ENCODE assay signal across 20 cellular contexts in the genomic region with DNA sequence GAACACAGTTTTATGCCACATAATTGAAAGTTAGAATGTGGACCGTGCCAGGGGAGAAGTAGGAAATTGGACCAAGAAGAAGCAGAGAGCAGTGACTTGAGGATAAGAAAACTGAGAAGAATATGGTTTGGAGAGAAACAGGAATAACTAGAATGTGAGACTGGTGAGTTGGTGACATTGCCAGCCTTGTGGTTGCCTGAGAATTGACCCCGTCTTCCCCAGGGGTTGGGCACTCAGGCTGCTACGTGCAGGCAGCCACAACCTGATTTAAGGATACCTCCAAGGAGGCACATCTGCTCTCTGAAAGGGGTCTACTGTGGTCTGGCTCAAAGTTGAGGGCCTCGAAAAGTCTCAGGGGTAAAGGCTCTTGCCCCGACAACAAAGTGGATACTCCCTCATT.
DNase-seq lines count a peak whose midpoint lies in the region; ATAC-seq, FAIRE-seq and TF ChIP-seq lines count a peak whose summit lies in the region.
"Had no signal": no experiment of that assay in that cellular context is flagged by ENCODE, and none has a peak within 500 bp of the region (broad histone marks: within the 10 kb centered on the region; RNA-seq: fewer than 3 reads in every experiment).

No MANE protein-coding gene starts in this region.

- no peak overlapping the region for H2BK15ac ChIP-seq in mesenchymal stem cell (ENCODE audit: low read depth, poor library complexity, severe bottlenecking)

- H3K4me1 ChIP-seq in K562 (replicated peaks in 1 of 2; ENCODE audit: control insufficient read depth in 2 of 2, insufficient read depth in 2 of 2, low read length in 2 of 2): no peaks in the 10 kb centered on the region
- H3K4me1 ChIP-seq in mesenchymal stem cell (ENCODE audit: control insufficient read depth, insufficient read depth, low read depth, low read length): peaks cover 3% of the 10 kb centered on the region
- peaks cover 0 to 15% of the 10 kb centered on the region in 2 donors for H3K4me1 ChIP-seq in thoracic aorta (ENCODE audit: control insufficient read depth in 1 of 2, low read depth in 2 of 2)
- H3K4me1 ChIP-seq in SJCRH30: 0 out of 2 replicates have a peak, but pooled peaks cover 3% of the 10 kb centered on the region

- no peak for TF ChIP-seq EP300 in K562 (IDR thresholded peaks at IDR 0.05; ENCODE audit: low read length)

- FAIRE-seq in K562 (lab: Jason Lieb, UNC): peak; percentile 37

- H3K36me3 ChIP-seq in K562 (ENCODE audit: control insufficient read depth, insufficient read depth, low read length): peaks cover 8% of the 10 kb centered on the region; the same call in 1 of the 3 replicates
- H3K36me3 ChIP-seq in mesenchymal stem cell (ENCODE audit: control insufficient read depth in 1 of 2, insufficient read depth in 2 of 2, low read depth in 1 of 2, low read length in 2 of 2): peaks cover 3 to 30% of the 10 kb centered on the region in 2 experiments
- H3K36me3 ChIP-seq in thoracic aorta: peaks cover 1% of the 10 kb centered on the region
- H3K36me3 ChIP-seq in SJCRH30: peaks cover 13% of the 10 kb centered on the region; the same call in 1 of the 2 replicates

- H3K9me3 ChIP-seq in K562 (replicated peaks; ENCODE audit: control insufficient read depth, insufficient read depth, low read depth, low read length): peaks cover 5% of the 10 kb centered on the region
- H3K9me3 ChIP-seq in mesenchymal stem cell (ENCODE audit: control insufficient read depth, low read length): peaks cover 33% of the 10 kb centered on the region
- H3K9me3 ChIP-seq in thoracic aorta: peaks cover 10% of the 10 kb centered on the region
- H3K9me3 ChIP-seq in SJCRH30 (replicated peaks): peaks cover 19% of the 10 kb centered on the region

- H2BK120ac ChIP-seq in mesenchymal stem cell (ENCODE audit: low read depth, low read length): peak overlapping the region; percentile 69

- H3K4me3 ChIP-seq in K562: no peak overlapping the region
- no peak overlapping the region for H3K4me3 ChIP-seq in mesenchymal stem cell (ENCODE audit: insufficient read depth in 1 of 2, low read depth in 1 of 2, low read length in 2 of 2)
- no peak overlapping the region for H3K4me3 ChIP-seq in thoracic aorta
- no peak overlapping the region for H3K4me3 ChIP-seq in SJCRH30
- H3K4me3 ChIP-seq: heart right ventricle, spleen had no signal

- no peaks in the 10 kb centered on the region for H3K9me1 ChIP-seq in K562 (ENCODE audit: control insufficient read depth, insufficient read depth, low read length)

- H3K27me3 Mint-ChIP-seq in HFFc6 (ENCODE audit: insufficient read depth): no peaks in the 10 kb centered on the region; the same call in 1 of the 2 replicates
- H3K27me3 Mint-ChIP-seq: activated CD8-positive, alpha-beta memory T cell treated with anti-CD3 and anti-CD28 coated beads, Interleukin-2, amount 10 ng/mL, durations not matched to agents 7 days and 5 days; activated naive CD8-positive, alpha-beta T cell treated with anti-CD3 and anti-CD28 coated beads, Interleukin-2, amount 10 ng/mL, durations not matched to agents 7 days and 5 days; activated T-helper 17 cell treated with anti-CD3 and anti-CD28 coated beads, Interleukin-2, amount 50 U/mL, for 72 hours; natural killer cell treated with Interleukin-12 subunit alpha and Interleukin-12 subunit beta and Interleukin-15 and Interleukin-18, amount 100 ng/mL, for 72 hours; T-cell had no signal

- H3K9ac ChIP-seq in K562 (ENCODE audit: insufficient read depth in 1 of 2, low read depth in 2 of 2, low read length in 2 of 2) (no peak overlapping the region), mesenchymal stem cell (ENCODE audit: low read length) (no peak overlapping the region)

- POLR2A ChIA-PET in K562 (lab: Yijun Ruan, JAX): no interaction called here

- peaks cover 48% of the 10 kb centered on the region for H3K36me3 Mint-ChIP-seq in HFFc6 (ENCODE audit: low read depth)

- H3K9me3 Mint-ChIP-seq in HFFc6: peaks cover 16% of the 10 kb centered on the region
- H3K9me3 Mint-ChIP-seq: activated naive CD8-positive, alpha-beta T cell treated with anti-CD3 and anti-CD28 coated beads, Interleukin-2, amount 10 ng/mL, durations not matched to agents 7 days and 5 days; natural killer cell treated with Interleukin-12 subunit alpha and Interleukin-12 subunit beta and Interleukin-15 and Interleukin-18, amount 100 ng/mL, for 72 hours had no signal

- H4K20me1 ChIP-seq in K562 (replicated peaks; ENCODE audit: control insufficient read depth, insufficient read depth, low read length): no peaks in the 10 kb centered on the region

- no peak overlapping the region for H2BK5ac ChIP-seq in mesenchymal stem cell (ENCODE audit: low read depth, low read length, poor library complexity, severe bottlenecking)

- H3K4ac ChIP-seq in mesenchymal stem cell (ENCODE audit: low read depth in 1 of 2, low read length in 2 of 2): peak overlapping the region in 1 of 2 experiments; percentile 35

- H4K91ac ChIP-seq in mesenchymal stem cell (ENCODE audit: low read length): peak overlapping the region; percentile 81

- in situ Hi-C loops in K562 (cut with MboI): no loop called here

- DNase-seq in HFFc6: no peak
- no peak for DNase-seq in K562 (ENCODE audit: extremely low read depth in 1 of 4, low spot score in 3 of 4)
- no peak for DNase-seq in mesenchymal stem cell
- no peak for DNase-seq in thoracic aorta (ENCODE audit: low spot score)
- DNase-seq in SJCRH30: no peak
- DNase-seq: activated CD4-positive, alpha-beta T cell treated with anti-CD3 and anti-CD28 coated beads for 4 hours; activated CD8-positive, alpha-beta memory T cell treated with anti-CD3 and anti-CD28 coated beads, Interleukin-2, amount 10 ng/mL, durations not matched to agents 7 days and 5 days; activated naive CD8-positive, alpha-beta T cell treated with anti-CD3 and anti-CD28 coated beads, Interleukin-2, amount 10 ng/mL, durations not matched to agents 7 days and 5 days; DMS79 treated with DMSO at 0.1 percent for 48 hours; heart right ventricle; Karpas-422; NCI-H1105; NCI-H510A; spleen; stimulated activated CD4-positive, alpha-beta T cell treated with anti-CD3 and anti-CD28 coated beads, Interleukin-4, amount 100 ng/mL, for 4 hours; T-cell had no signal

- no peak overlapping the region for H2AFZ ChIP-seq in K562 (ENCODE audit: low read depth, low read length)
- no peak overlapping the region for H2AFZ ChIP-seq in mesenchymal stem cell (ENCODE audit: low read depth, low read length)

- H3K18ac ChIP-seq in mesenchymal stem cell (ENCODE audit: low read depth in 1 of 2, low read length in 2 of 2): peak overlapping the region; percentile 61 to 72

- no peak for TF ChIP-seq RAD21 in K562 (CRISPR knock-in tag; conservative IDR thresholded peaks at IDR 0.05 in 1 of 2, IDR thresholded peaks at IDR 0.05 in 1 of 2)

- H3K4me2 ChIP-seq in K562 (ENCODE audit: insufficient read depth, low read length) (no peak overlapping the region), mesenchymal stem cell (ENCODE audit: low read length, poor library complexity, severe bottlenecking) (no peak overlapping the region)

- no peaks in the 10 kb centered on the region for H3K79me2 ChIP-seq in K562 (ENCODE audit: control insufficient read depth, insufficient read depth, low read length)

- peak overlapping the region; percentile 78 for H4K8ac ChIP-seq in mesenchymal stem cell (ENCODE audit: low read length)

- BruUV-seq in K562 (replicated peaks; lab: Mats Ljungman, UMichigan): no TSS peak

- H2BK12ac ChIP-seq in mesenchymal stem cell (ENCODE audit: low read length in 2 of 2): peak overlapping the region; percentile 1 to 84

- no peak for TF ChIP-seq POLR2A in K562 (conservative IDR thresholded peaks at IDR 0.05)

- 80% methylated on average over 5 of the region's 5 CpGs for WGBS in K562 (ENCODE audit: insufficient coverage, low coverage, missing lambda C conversion rate)
- 50% methylated on average over 3 of the region's 5 CpGs for WGBS in mesenchymal stem cell

- H3K27ac ChIP-seq in K562 (ENCODE audit: extremely low read depth, low read depth, low read length) (no peak overlapping the region), mesenchymal stem cell (ENCODE audit: low read length, poor library complexity, severe bottlenecking) (peak overlapping the region; percentile 64), thoracic aorta (peak overlapping the region; percentile 43 to 56), SJCRH30 (no peak overlapping the region; the same call in 1 of the 2 replicates)
- H3K27ac ChIP-seq: spleen had no signal

- H3K79me1 ChIP-seq in mesenchymal stem cell (replicated peaks; ENCODE audit: low read length, poor library complexity, severe bottlenecking): peaks cover 7% of the 10 kb centered on the region

- TF ChIP-seq CTCF in HFFc6 (IDR thresholded peaks at IDR 0.05) (no peak), K562 (IDR thresholded peaks at IDR 0.05 in 2 of 3, conservative IDR thresholded peaks at IDR 0.05 in 1 of 3; ENCODE audit: insufficient read depth in 2 of 3, low read depth in 1 of 3, low read length in 3 of 3) (no peak), thoracic aorta (IDR thresholded peaks at IDR 0.05) (no peak)

- peaks cover 36% of the 10 kb centered on the region for H3K4me1 Mint-ChIP-seq in HFFc6 (ENCODE audit: low read depth)

- no peak overlapping the region for H3K14ac ChIP-seq in mesenchymal stem cell (ENCODE audit: low read length in 2 of 2)

- ATAC-seq in K562 (no peak), thoracic aorta (ENCODE audit: insufficient number of reproducible peaks, low FRiP score, low read depth) (no peak), GM18498 (IDR thresholded peaks at IDR 0.05; ENCODE audit: unreplicated experiment) (no peak), HG03095 (IDR thresholded peaks at IDR 0.05; ENCODE audit: unreplicated experiment) (no peak)
- ATAC-seq: activated CD8-positive, alpha-beta memory T cell treated with anti-CD3 and anti-CD28 coated beads, Interleukin-2, amount 10 ng/mL, durations not matched to agents 7 days and 5 days; activated T-helper 17 cell treated with anti-CD3 and anti-CD28 coated beads, Interleukin-2, amount 50 U/mL, for 72 hours; natural killer cell treated with Interleukin-12 subunit alpha and Interleukin-12 subunit beta and Interleukin-15 and Interleukin-18, amount 100 ng/mL, for 72 hours; T-cell had no signal

- intact Hi-C loops in K562 (cut with micrococcal nuclease): no loop called here

- peak overlapping the region; percentile 90 for H3K27ac Mint-ChIP-seq in HFFc6
- H3K27ac Mint-ChIP-seq: activated CD8-positive, alpha-beta memory T cell treated with anti-CD3 and anti-CD28 coated beads, Interleukin-2, amount 10 ng/mL, durations not matched to agents 7 days and 5 days; activated naive CD8-positive, alpha-beta T cell treated with anti-CD3 and anti-CD28 coated beads, Interleukin-2, amount 10 ng/mL, durations not matched to agents 7 days and 5 days; activated T-helper 17 cell treated with anti-CD3 and anti-CD28 coated beads, Interleukin-2, amount 50 U/mL, for 72 hours; natural killer cell treated with Interleukin-12 subunit alpha and Interleukin-12 subunit beta and Interleukin-15 and Interleukin-18, amount 100 ng/mL, for 72 hours; T-cell had no signal

- no peak overlapping the region for H3K23ac ChIP-seq in mesenchymal stem cell (ENCODE audit: low read length in 2 of 2)

- CTCF ChIA-PET in K562 (lab: Yijun Ruan, JAX; ENCODE audit: low intra/inter-chr PET ratio): interaction anchor here (0.6 kb wide), 1 partner anchor 9 kb away, joined by 3 read pairs; no protein-coding TSS in a partner anchor

- peak overlapping the region; percentile 91 for H2AK5ac ChIP-seq in mesenchymal stem cell (ENCODE audit: low read length, severe bottlenecking)

- H3K27me3 ChIP-seq in K562 (ENCODE audit: control insufficient read depth in 2 of 2, insufficient read depth in 2 of 2, low read length in 2 of 2): no peaks in the 10 kb centered on the region
- H3K27me3 ChIP-seq in mesenchymal stem cell (ENCODE audit: control insufficient read depth in 1 of 2, insufficient read depth in 1 of 2, low read length in 2 of 2): no peaks in the 10 kb centered on the region
- no peaks in the 10 kb centered on the region for H3K27me3 ChIP-seq in thoracic aorta (replicated peaks; ENCODE audit: insufficient read depth)
- no peaks in the 10 kb centered on the region for H3K27me3 ChIP-seq in SJCRH30
- H3K27me3 ChIP-seq: heart right ventricle, spleen had no signal

- H3K4me3 Mint-ChIP-seq in HFFc6: peak overlapping the region; percentile 83; the same call in 1 of the 2 replicates
- H3K4me3 Mint-ChIP-seq: activated CD8-positive, alpha-beta memory T cell treated with anti-CD3 and anti-CD28 coated beads, Interleukin-2, amount 10 ng/mL, durations not matched to agents 7 days and 5 days; activated naive CD8-positive, alpha-beta T cell treated with anti-CD3 and anti-CD28 coated beads, Interleukin-2, amount 10 ng/mL, durations not matched to agents 7 days and 5 days; activated T-helper 17 cell treated with anti-CD3 and anti-CD28 coated beads, Interleukin-2, amount 50 U/mL, for 72 hours; natural killer cell treated with Interleukin-12 subunit alpha and Interleukin-12 subunit beta and Interleukin-15 and Interleukin-18, amount 100 ng/mL, for 72 hours; T-cell had no signal

Comparison
In these comparisons a context has a peak if more than half of its experiments do, and no peak if none do; other contexts are left out.
1. H3K27ac ChIP-seq: peak in mesenchymal stem cell (single experiment) and thoracic aorta (2 of 2); none in K562 (single experiment) and SJCRH30 (single experiment).